8 cellular contexts compared by ENCODE assay signal in the genomic region with DNA sequence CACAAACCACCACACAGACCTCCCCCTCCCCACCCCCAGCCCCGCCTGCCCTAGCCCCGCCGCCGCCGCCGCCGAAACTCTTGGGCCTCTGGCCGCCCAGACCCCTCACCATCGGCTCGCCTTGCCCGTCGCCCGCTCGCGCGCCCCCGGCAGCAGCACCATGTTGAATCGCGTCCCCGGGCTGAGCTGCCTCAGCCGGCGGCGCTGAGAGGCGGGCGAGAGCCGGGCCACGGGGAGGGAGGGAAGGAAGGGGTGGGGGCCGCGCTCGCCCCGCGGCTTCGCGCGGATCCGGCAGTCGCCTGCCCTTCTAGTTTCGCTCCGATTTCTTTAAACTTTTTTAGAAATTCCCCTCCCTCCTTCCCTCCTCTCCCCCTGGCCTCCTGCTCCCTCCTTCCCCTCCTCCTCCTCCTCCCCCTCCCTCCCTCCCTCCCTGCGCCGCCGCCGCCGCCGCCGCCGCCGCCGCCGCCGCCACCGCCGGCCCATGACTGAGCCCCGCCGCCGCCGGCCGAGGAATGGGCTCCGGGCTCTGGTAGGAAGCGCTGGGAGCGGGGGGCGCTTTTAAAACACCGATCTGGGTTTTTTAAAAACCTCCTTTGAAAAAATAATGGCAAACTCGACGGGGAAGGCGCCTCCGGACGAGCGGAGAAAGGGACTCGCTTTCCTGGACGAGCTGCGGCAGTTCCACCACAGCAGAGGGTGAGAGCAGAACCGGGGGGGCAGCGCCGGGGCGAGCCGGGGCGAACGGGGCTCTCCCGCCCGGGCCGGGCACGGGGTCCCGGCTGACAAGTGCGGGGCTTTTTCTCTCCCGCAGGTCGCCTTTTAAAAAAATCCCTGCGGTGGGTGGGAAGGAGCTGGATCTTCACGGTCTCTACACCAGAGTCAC. TPM values are rescaled to one million over a fixed set of nuclear protein-coding genes. Genes with fewer than 3 reads are reported as not detected.
DNase-seq lines count a peak whose midpoint lies in the region; ATAC-seq, FAIRE-seq and TF ChIP-seq lines count a peak whose summit lies in the region.

A gene with protein sequence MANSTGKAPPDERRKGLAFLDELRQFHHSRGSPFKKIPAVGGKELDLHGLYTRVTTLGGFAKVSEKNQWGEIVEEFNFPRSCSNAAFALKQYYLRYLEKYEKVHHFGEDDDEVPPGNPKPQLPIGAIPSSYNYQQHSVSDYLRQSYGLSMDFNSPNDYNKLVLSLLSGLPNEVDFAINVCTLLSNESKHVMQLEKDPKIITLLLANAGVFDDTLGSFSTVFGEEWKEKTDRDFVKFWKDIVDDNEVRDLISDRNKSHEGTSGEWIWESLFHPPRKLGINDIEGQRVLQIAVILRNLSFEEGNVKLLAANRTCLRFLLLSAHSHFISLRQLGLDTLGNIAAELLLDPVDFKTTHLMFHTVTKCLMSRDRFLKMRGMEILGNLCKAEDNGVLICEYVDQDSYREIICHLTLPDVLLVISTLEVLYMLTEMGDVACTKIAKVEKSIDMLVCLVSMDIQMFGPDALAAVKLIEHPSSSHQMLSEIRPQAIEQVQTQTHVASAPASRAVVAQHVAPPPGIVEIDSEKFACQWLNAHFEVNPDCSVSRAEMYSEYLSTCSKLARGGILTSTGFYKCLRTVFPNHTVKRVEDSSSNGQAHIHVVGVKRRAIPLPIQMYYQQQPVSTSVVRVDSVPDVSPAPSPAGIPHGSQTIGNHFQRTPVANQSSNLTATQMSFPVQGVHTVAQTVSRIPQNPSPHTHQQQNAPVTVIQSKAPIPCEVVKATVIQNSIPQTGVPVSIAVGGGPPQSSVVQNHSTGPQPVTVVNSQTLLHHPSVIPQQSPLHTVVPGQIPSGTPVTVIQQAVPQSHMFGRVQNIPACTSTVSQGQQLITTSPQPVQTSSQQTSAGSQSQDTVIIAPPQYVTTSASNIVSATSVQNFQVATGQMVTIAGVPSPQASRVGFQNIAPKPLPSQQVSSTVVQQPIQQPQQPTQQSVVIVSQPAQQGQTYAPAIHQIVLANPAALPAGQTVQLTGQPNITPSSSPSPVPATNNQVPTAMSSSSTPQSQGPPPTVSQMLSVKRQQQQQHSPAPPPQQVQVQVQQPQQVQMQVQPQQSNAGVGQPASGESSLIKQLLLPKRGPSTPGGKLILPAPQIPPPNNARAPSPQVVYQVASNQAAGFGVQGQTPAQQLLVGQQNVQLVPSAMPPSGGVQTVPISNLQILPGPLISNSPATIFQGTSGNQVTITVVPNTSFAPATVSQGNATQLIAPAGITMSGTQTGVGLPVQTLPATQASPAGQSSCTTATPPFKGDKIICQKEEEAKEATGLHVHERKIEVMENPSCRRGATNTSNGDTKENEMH (N-terminal part only) (plus strand): TSS at position 474 of the 883 bp plus-strand sequence. CDS start 131 bp downstream, at position 605.

- no peaks in the 10 kb centered on the region for H3K36me3 ChIP-seq in IMR-90 (ENCODE audit: control insufficient read depth, insufficient read depth, low read length)
- H3K36me3 ChIP-seq in SK-N-SH (replicated peaks in 1 of 2; ENCODE audit: control insufficient read depth in 1 of 2, insufficient read depth in 2 of 2, low read length in 1 of 2) = peaks cover 16% of the 10 kb centered on the region in 2 experiments
- H3K36me3 ChIP-seq in pancreas = no peaks in the 10 kb centered on the region
- H3K36me3 ChIP-seq in thymus (ENCODE audit: control insufficient read depth, insufficient read depth) = no peaks in the 10 kb centered on the region

- peak within 1 kb of the TSS; percentile 85 for H3K23ac ChIP-seq in IMR-90 (ENCODE audit: low read depth, low read length)

- H2AK9ac ChIP-seq in IMR-90 (replicated peaks; ENCODE audit: low read depth, low read length, poor library complexity) = peak within 1 kb of the TSS; percentile 84

- peak within 1 kb of the TSS; percentile 86 for H3K14ac ChIP-seq in IMR-90 (replicated peaks; ENCODE audit: low read depth, low read length)

- H2BK120ac ChIP-seq in IMR-90 (ENCODE audit: low read depth, low read length) = peak within 1 kb of the TSS; percentile 65; the same call in 1 of the 2 replicates

- H3K56ac ChIP-seq in IMR-90 (ENCODE audit: extremely low read depth, insufficient read depth, low read length) = peak within 1 kb of the TSS; percentile 89

- H3K4me1 ChIP-seq in IMR-90 (ENCODE audit: control insufficient read depth, insufficient read depth, low read length) = peaks cover 1% of the 10 kb centered on the region; the same call in 1 of the 2 replicates
- peaks cover 8 to 17% of the 10 kb centered on the region in 2 experiments; a peak in 2 of 4 replicates for H3K4me1 ChIP-seq in SK-N-SH (ENCODE audit: control insufficient read depth in 1 of 2, insufficient read depth in 2 of 2, low read depth in 1 of 2, low read length in 1 of 2)
- H3K4me1 ChIP-seq in pancreas = peaks cover 7 to 44% (median 41%) of the 10 kb centered on the region in 3 donors
- no peaks in the 10 kb centered on the region for H3K4me1 ChIP-seq in thymus (ENCODE audit: control insufficient read depth, insufficient read depth, low read length)

- TF ChIP-seq POLR2A in IMR-90 (IDR thresholded peaks at IDR 0.05; ENCODE audit: low read depth, low read length) = no peak; the same call in 1 of the 2 replicates

- peak within 1 kb of the TSS; percentile 99 for H3K4me3 Mint-ChIP-seq in activated naive CD8-positive, alpha-beta T cell treated with anti-CD3 and anti-CD28 coated beads for 36 hours

- peak within 1 kb of the TSS; percentile 86 for H3K18ac ChIP-seq in IMR-90 (ENCODE audit: low read depth, low read length)

- H3K4me2 ChIP-seq in IMR-90 (ENCODE audit: low read depth, low read length) = peak within 1 kb of the TSS; percentile 98
- peak within 1 kb of the TSS; percentile 88 for H3K4me2 ChIP-seq in SK-N-SH

- peaks cover 6 to 12% of the 10 kb centered on the region in 2 experiments; a peak in 2 of 4 replicates for H3K79me1 ChIP-seq in IMR-90 (ENCODE audit: low read depth in 1 of 2, low read length in 2 of 2)

- H2AFZ ChIP-seq in IMR-90 (replicated peaks; ENCODE audit: low read length, poor library complexity) = peak within 1 kb of the TSS; percentile 92
- peak within 1 kb of the TSS; percentile 88 for H2AFZ ChIP-seq in SK-N-SH (ENCODE audit: low read depth)

- peak within 1 kb of the TSS; percentile 99 for H3K9ac ChIP-seq in IMR-90 (ENCODE audit: low read depth, low read length)
- H3K9ac ChIP-seq in SK-N-SH = peak within 1 kb of the TSS; percentile 97

- WGBS in IMR-90 (ENCODE audit: extremely low coverage in 2 of 2, insufficient read length in 1 of 2), 2 experiments = 1% methylated on average over 29 of the region's 89 CpGs; no CpG with 5 or more reads in 1 of the 2 experiments
- WGBS in SK-N-SH (ENCODE audit: low lambda C conversion rate) = under 1% methylated on average over 69 of the region's 89 CpGs
- 0% methylated on average over 42 to 89 of the region's 89 CpGs for WGBS in pancreas, 2 donors
- WGBS in thymus = under 1% methylated on average over 89 of the region's 89 CpGs

- H4K8ac ChIP-seq in IMR-90 (ENCODE audit: low read depth in 2 of 2, low read length in 2 of 2) = peak within 1 kb of the TSS; percentile 63 to 79

- ATAC-seq in GM21515 (IDR thresholded peaks at IDR 0.05; ENCODE audit: unreplicated experiment) = peak; percentile 14
- peak; percentile 33 for ATAC-seq in IMR-90 (ENCODE audit: low read depth)
- ATAC-seq in Right ventricle myocardium inferior = peak; percentile 26
- peak; percentile 4 to 47 (median 24) for ATAC-seq in pancreas

- intact Hi-C loops in IMR-90 (cut with micrococcal nuclease) (loop anchor here (2.0 to 5.0 kb wide), 4 partner anchors 57 to 537 kb away; a partner anchor contains a TSS), Right ventricle myocardium inferior (cut with DNase I) (loop anchor here (1.0 to 5.0 kb wide), 5 partner anchors 57 to 557 kb away; a partner anchor contains a TSS), pancreas (cut with DNase I) (no loop called here)

- CTCF ChIA-PET in IMR-90 (lab: Yijun Ruan, JAX) = interaction anchor here (0.6 to 7.4 kb wide), 2 partner anchors 14 to 185 kb away, joined by 3 to 43 read pairs; no protein-coding TSS in a partner anchor
- CTCF ChIA-PET in SK-N-SH (lab: Yijun Ruan, JAX) = interaction anchor here (0.9 to 9.2 kb wide), 10 partner anchors 13 to 515 kb away, joined by 3 to 70 read pairs (median 4); a partner anchor contains a TSS

- dilution Hi-C loops in IMR-90 (cut with HindIII; ENCODE audit: low sequenced_read_pairs, unreplicated experiment) = no loop called here

- H3K4me3 ChIP-seq in IMR-90 (ENCODE audit: insufficient read depth, low read depth, low read length) (peak within 1 kb of the TSS; percentile 69), SK-N-SH (ENCODE audit: low read depth in 2 of 2, low read length in 1 of 2) (peak within 1 kb of the TSS; percentile 90 to 93), pancreas (peak within 1 kb of the TSS; percentile 43 to 86 (median 76)), thymus (ENCODE audit: low read length) (peak within 1 kb of the TSS; percentile 100)

- peak within 1 kb of the TSS; percentile 96 for H2BK5ac ChIP-seq in IMR-90 (ENCODE audit: low read depth, low read length, poor library complexity, severe bottlenecking)

- no peak for TF ChIP-seq EP300 in SK-N-SH (IDR thresholded peaks at IDR 0.05; ENCODE audit: borderline replicate concordance in 1 of 2, low read depth in 1 of 2, low read length in 1 of 2)

- DNase-seq in D341Med (ENCODE audit: low spot score) (peak; percentile 66), IMR-90 (peak; percentile 67), SK-N-SH (peak; percentile 72), Right ventricle myocardium inferior (ENCODE audit: missing footprints) (peak; percentile 83), pancreas (peak; percentile 61 to 86 (median 74))
- DNase-seq in activated naive CD8-positive, alpha-beta T cell treated with anti-CD3 and anti-CD28 coated beads for 36 hours = peak; percentile 77

- in situ Hi-C loops in IMR-90 (cut with MboI; ENCODE audit: low sequenced_read_pairs) = no loop called here

- H3K27ac Mint-ChIP-seq in activated naive CD8-positive, alpha-beta T cell treated with anti-CD3 and anti-CD28 coated beads for 36 hours = peak within 1 kb of the TSS; percentile 99

- peak within 1 kb of the TSS; percentile 58; the same call in 1 of the 2 replicates for H4K91ac ChIP-seq in IMR-90 (ENCODE audit: insufficient read depth, low read depth, low read length)

- peaks cover 46% of the 10 kb centered on the region for H3F3A ChIP-seq in SK-N-SH (replicated peaks; ENCODE audit: insufficient read depth)

- no peaks in the 10 kb centered on the region for H3K9me3 Mint-ChIP-seq in activated naive CD8-positive, alpha-beta T cell treated with anti-CD3 and anti-CD28 coated beads for 36 hours

- H2AK5ac ChIP-seq in IMR-90 (ENCODE audit: low read depth, low read length) = peak within 1 kb of the TSS; percentile 14; the same call in 1 of the 2 replicates

- POLR2A ChIA-PET in IMR-90 (lab: Charles Lee; ENCODE audit: unreplicated experiment) = interaction anchor here (0.6 kb wide), 1 partner anchor 153 kb away, joined by 3 read pairs; no protein-coding TSS in a partner anchor
- POLR2A ChIA-PET in SK-N-SH (lab: Yijun Ruan, JAX) = interaction anchor here (0.7 to 2.1 kb wide), 3 partner anchors 13 to 514 kb away, joined by 4 to 9 read pairs (median 4); a partner anchor contains a TSS

- no peaks in the 10 kb centered on the region for H3K9me1 ChIP-seq in IMR-90 (ENCODE audit: insufficient read depth, low read length)

- no peaks in the 10 kb centered on the region for H3K9me3 ChIP-seq in IMR-90 (ENCODE audit: control insufficient read depth, insufficient read depth, low read length)
- H3K9me3 ChIP-seq in SK-N-SH = no peaks in the 10 kb centered on the region
- no peaks in the 10 kb centered on the region for H3K9me3 ChIP-seq in pancreas
- no peaks in the 10 kb centered on the region for H3K9me3 ChIP-seq in thymus (ENCODE audit: control insufficient read depth)

- H2BK20ac ChIP-seq in IMR-90 (ENCODE audit: low read depth, low read length) = no peak within 1 kb of the TSS

- TF ChIP-seq CTCF in IMR-90 (conservative IDR thresholded peaks at IDR 0.05; ENCODE audit: low read depth, low read length) (no peak), SK-N-SH (IDR thresholded peaks at IDR 0.05) (no peak), pancreas (IDR thresholded peaks at IDR 0.05) (no peak)

- no peak for FAIRE-seq in pancreas (lab: Jason Lieb, UNC)

- H3K9me2 ChIP-seq in SK-N-SH = no peaks in the 10 kb centered on the region

- peaks cover 17% of the 10 kb centered on the region for H3K36me3 Mint-ChIP-seq in activated naive CD8-positive, alpha-beta T cell treated with anti-CD3 and anti-CD28 coated beads for 36 hours

- TF ChIP-seq RAD21 in IMR-90 (IDR thresholded peaks at IDR 0.05; ENCODE audit: low read length) (no peak), SK-N-SH (IDR thresholded peaks at IDR 0.05; ENCODE audit: low read length) (no peak)

- no TSS peak for BruUV-seq in IMR-90 (replicated peaks; lab: Mats Ljungman, UMichigan)

- no peaks in the 10 kb centered on the region for H3K27me3 Mint-ChIP-seq in activated naive CD8-positive, alpha-beta T cell treated with anti-CD3 and anti-CD28 coated beads for 36 hours

- H3K27ac ChIP-seq in IMR-90 (ENCODE audit: insufficient read depth, low read length) (peak within 1 kb of the TSS; percentile 99), SK-N-SH (ENCODE audit: low read depth in 2 of 2, low read length in 1 of 2) (peak within 1 kb of the TSS; percentile 94 to 99), pancreas (peak within 1 kb of the TSS; percentile 88 to 99 (median 96)), thymus (ENCODE audit: low read depth) (peak within 1 kb of the TSS; percentile 100)

- H3K4ac ChIP-seq in IMR-90 (ENCODE audit: low read depth, low read length) = peak within 1 kb of the TSS; percentile 78

- H3K79me2 ChIP-seq in SK-N-SH (ENCODE audit: insufficient read depth) = peaks cover 59% of the 10 kb centered on the region

- peaks cover 15% of the 10 kb centered on the region for H3K4me1 Mint-ChIP-seq in activated naive CD8-positive, alpha-beta T cell treated with anti-CD3 and anti-CD28 coated beads for 36 hours

- peak within 1 kb of the TSS; percentile 85 for H4K5ac ChIP-seq in IMR-90 (ENCODE audit: low read depth, low read length)

- H4K20me1 ChIP-seq in IMR-90 (ENCODE audit: insufficient read depth, low read length) (no peaks in the 10 kb centered on the region), SK-N-SH (ENCODE audit: insufficient read depth) (peaks cover 12% of the 10 kb centered on the region; the same call in 1 of the 2 replicates)

- no peaks in the 10 kb centered on the region for H3K27me3 ChIP-seq in IMR-90 (ENCODE audit: control insufficient read depth, insufficient read depth, low read length)
- no peaks in the 10 kb centered on the region for H3K27me3 ChIP-seq in SK-N-SH (ENCODE audit: insufficient read depth)
- no peaks in the 10 kb centered on the region for H3K27me3 ChIP-seq in pancreas
- no peaks in the 10 kb centered on the region for H3K27me3 ChIP-seq in thymus (ENCODE audit: control insufficient read depth, insufficient read depth)

- no peak within 1 kb of the TSS; the same call in 2 of the 3 replicates for H2BK15ac ChIP-seq in IMR-90 (ENCODE audit: low read depth, low read length)

RNA-seq across cellular contexts. Expression of the gene that starts here (rescaled TPM):
- total RNA-seq in IMR-90 (2012; rRNA removed) (27.5 and 28.1 TPM in 2 replicates), Right ventricle myocardium inferior (11.9 TPM), pancreas (10 to 100 TPM; 11.0 to 25.6 (median 16.4) TPM)
- polyA plus RNA-seq in IMR-90 (2012; rRNA removed) (5.2 and 5.4 TPM in 2 replicates), SK-N-SH (2012; rRNA removed) (5.9 and 8.0 TPM in 2 replicates), pancreas (1 to 10 TPM; 6.1 to 7.0 TPM), thymus (15.6 TPM)
- polyA plus RNA-seq in IMR-90 (2012; cell fraction: cytosol; rRNA removed) = 1.0 and 5.4 TPM in 2 replicates
- 2.7 and 13.5 TPM in 2 replicates for polyA plus RNA-seq in IMR-90 (2012; cell fraction: nucleus; rRNA removed; ENCODE audit: low replicate concordance)
- polyA plus RNA-seq in SK-N-SH (2012; cell fraction: cytosol; rRNA removed) = 5.7 and 6.6 TPM in 2 replicates
- polyA plus RNA-seq in SK-N-SH (2012; cell fraction: nucleus; rRNA removed) = 6.1 and 15.6 TPM in 2 replicates
- total RNA-seq in activated naive CD8-positive, alpha-beta T cell treated with anti-CD3 and anti-CD28 coated beads for 36 hours = 10 to 100 TPM; 18.5 to 19.9 TPM

Comparison
In these comparisons a context has a peak if more than half of its experiments do, and no peak if none do; other contexts are left out.
1. Peak in every context shown above with its lines: DNase-seq, ATAC-seq, H3K4me3 ChIP-seq and H3K27ac ChIP-seq.
2. intact Hi-C loops: an anchor here in IMR-90 (2.0 to 5.0 kb wide) and Right ventricle myocardium inferior (1.0 to 5.0 kb wide); none called in pancreas.